ENCODE assay signal across 17 cellular contexts in genomic region chr2:23904692-23905091, GRCh38. TPM values are rescaled to one million over a fixed set of nuclear protein-coding genes. Genes with fewer than 3 reads are reported as not detected.
DNase-seq lines count a peak whose midpoint lies in the region; ATAC-seq and TF ChIP-seq lines count a peak whose summit lies in the region.
"Had no signal": no experiment of that assay in that cellular context is flagged by ENCODE, and none has a peak within 500 bp of the region (broad histone marks: within the 10 kb centered on the region; RNA-seq: fewer than 3 reads in every experiment).

No MANE protein-coding gene starts in this region.

- H3K4me3 Mint-ChIP-seq in MCF 10A (ENCODE audit: unreplicated experiment) = no peak overlapping the region
- H3K4me3 Mint-ChIP-seq in brain = peak overlapping the region in 1 of 5 experiments; percentile 28

- H3K27ac ChIP-seq in breast epithelium (no peak overlapping the region), gastrocnemius medialis (no peak overlapping the region)
- H3K27ac ChIP-seq: RWPE1 had no signal

- H3K36me3 ChIP-seq in breast epithelium (no peaks in the 10 kb centered on the region), gastrocnemius medialis (no peaks in the 10 kb centered on the region)
- H3K36me3 ChIP-seq: transverse colon had no signal

- H3K9me3 ChIP-seq in breast epithelium = no peaks in the 10 kb centered on the region
- H3K9me3 ChIP-seq in gastrocnemius medialis = no peaks in the 10 kb centered on the region
- H3K9me3 ChIP-seq: mucosa of descending colon, transverse colon had no signal

- in situ Hi-C loops in gastrocnemius medialis (cut with MboI; ENCODE audit: low sequenced_read_pairs in 4 of 4) = no loop called here

- H3K27me3 Mint-ChIP-seq in MCF 10A (ENCODE audit: insufficient read depth, unreplicated experiment) (no peaks in the 10 kb centered on the region), brain (no peaks in the 10 kb centered on the region)

- BruUV-seq in MCF 10A (replicated peaks; lab: Mats Ljungman, UMichigan) = no TSS peak

- H3K4me1 ChIP-seq in breast epithelium (no peaks in the 10 kb centered on the region), gastrocnemius medialis (peaks cover 7 to 28% of the 10 kb centered on the region in 2 donors)

- H3K4me3 ChIP-seq in breast epithelium (no peak overlapping the region), fibroblast of villous mesenchyme (ENCODE audit: low read depth, low read length) (no peak overlapping the region), gastrocnemius medialis (no peak overlapping the region)
- H3K4me3 ChIP-seq: mucosa of descending colon, transverse colon had no signal

- H3K4me1 Mint-ChIP-seq in MCF 10A (ENCODE audit: insufficient read depth, unreplicated experiment) (peaks cover 22% of the 10 kb centered on the region), brain (peaks cover 33% of the 10 kb centered on the region)

- no peak for ATAC-seq in gastrocnemius medialis
- ATAC-seq: mucosa of descending colon had no signal

- no peak for TF ChIP-seq CTCF in MCF 10A (IDR thresholded peaks at IDR 0.05; ENCODE audit: unreplicated experiment)
- no peak for TF ChIP-seq CTCF in breast epithelium (IDR thresholded peaks at IDR 0.05)
- TF ChIP-seq CTCF in brain (conservative IDR thresholded peaks at IDR 0.05) = no peak
- no peak for TF ChIP-seq CTCF in fibroblast of villous mesenchyme (IDR thresholded peaks at IDR 0.05; ENCODE audit: insufficient read depth, low read depth, low read length)
- TF ChIP-seq CTCF in gastrocnemius medialis (IDR thresholded peaks at IDR 0.05 in 4 of 5, conservative IDR thresholded peaks at IDR 0.05 in 1 of 5) = no peak

- POLR2A ChIA-PET in MCF 10A (lab: Yijun Ruan, JAX) = interaction anchor here (0.5 to 8.0 kb wide), 3 partner anchors 21 to 173 kb away, joined by 3 to 144 read pairs (median 4); partner anchors contain the start of gene ATAD2B

- H3K36me3 Mint-ChIP-seq in MCF 10A (ENCODE audit: insufficient read depth, unreplicated experiment) (peaks cover 6% of the 10 kb centered on the region), brain (peaks cover 27% of the 10 kb centered on the region)

- no peaks in the 10 kb centered on the region for H3K9me3 Mint-ChIP-seq in MCF 10A (ENCODE audit: unreplicated experiment)
- H3K9me3 Mint-ChIP-seq in brain = peaks cover 0 to 16% (median 5%) of the 10 kb centered on the region in 5 experiments

- TF ChIP-seq POLR2A in breast epithelium (IDR thresholded peaks at IDR 0.05) (no peak), gastrocnemius medialis (IDR thresholded peaks at IDR 0.05) (no peak)

- no peak for DNase-seq in MCF 10A (ENCODE audit: unreplicated experiment)
- no peak for DNase-seq in breast epithelium (ENCODE audit: low spot score in 2 of 2)
- peak; percentile 45 for DNase-seq in fibroblast of villous mesenchyme (ENCODE audit: low read depth)
- DNase-seq in stromal cell of bone marrow (ENCODE audit: low read depth) = peak; percentile 57
- no peak for DNase-seq in NCI-H446 treated with DMSO at 0.1 percent for 48 hours (lab: John Stamatoyannopoulos, UW)
- no peak for DNase-seq in NCI-H82 (lab: John Stamatoyannopoulos, UW)
- no peak for DNase-seq in gastrocnemius medialis
- DNase-seq: 8988T; activated CD4-positive, alpha-beta T cell treated with anti-CD3 and anti-CD28 coated beads for 1 hour; activated naive CD4-positive, alpha-beta T cell treated with anti-CD3 and anti-CD28 coated beads, Interleukin-2, amount 50 U/mL, for 16 hours; central memory CD4-positive, alpha-beta T cell; mucosa of descending colon; NCI-H2081; T-helper 2 cell; transverse colon had no signal

- CTCF ChIA-PET in MCF 10A (lab: Yijun Ruan, JAX) = interaction anchor here (0.9 to 1.0 kb wide), 2 partner anchors 17 to 22 kb away, joined by 3 to 4 read pairs; no protein-coding TSS in a partner anchor

- H3K27me3 ChIP-seq in breast epithelium = no peaks in the 10 kb centered on the region
- no peaks in the 10 kb centered on the region for H3K27me3 ChIP-seq in gastrocnemius medialis
- H3K27me3 ChIP-seq: transverse colon had no signal

- peak overlapping the region; percentile 0 for H3K27ac Mint-ChIP-seq in MCF 10A (ENCODE audit: low read depth, unreplicated experiment)
- peak overlapping the region in 4 of 5 experiments; percentile 26 to 72 (median 64) for H3K27ac Mint-ChIP-seq in brain

- intact Hi-C loops in MCF 10A (cut with micrococcal nuclease) (no loop called here), breast epithelium (cut with DNase I; ENCODE audit: low total_unique reads) (no loop called here), gastrocnemius medialis (cut with DNase I; ENCODE audit: low total_unique reads) (no loop called here)

RNA-seq across cellular contexts. Expression of gene ATAD2B, which starts 22.2 kb away (rescaled TPM):
- 19.6 and 19.7 TPM in 2 replicates for total RNA-seq in MCF 10A (2022)
- 10 to 100 TPM; 22.6 to 48.1 (median 34.4) TPM for total RNA-seq in breast epithelium
- polyA plus RNA-seq in brain (ENCODE audit: insufficient read depth, low read depth, low replicate concordance) = 1.6 TPM
- 12.9 and 16.0 TPM in 2 replicates for total RNA-seq in fibroblast of villous mesenchyme
- total RNA-seq in gastrocnemius medialis = 10 to 100 TPM in 1 of 4 donors, 1 to 10 TPM in 3; 7.3 to 18.1 (median 7.7) TPM

RNA-seq across cellular contexts. Expression of gene UBXN2A, which starts 35.6 kb away (rescaled TPM):
- total RNA-seq in MCF 10A (2022) (13.0 and 13.6 TPM in 2 replicates), breast epithelium (10 to 100 TPM; 13.0 to 22.0 (median 16.4) TPM), fibroblast of villous mesenchyme (9.3 and 18.1 TPM in 2 replicates), gastrocnemius medialis (10 to 100 TPM; 13.7 to 20.8 (median 17.0) TPM)
- 12.1 TPM for polyA plus RNA-seq in brain (ENCODE audit: insufficient read depth, low read depth, low replicate concordance)

Comparison
In these comparisons a context has a peak if more than half of its experiments do, and no peak if none do; other contexts are left out.
1. DNase-seq: peak in fibroblast of villous mesenchyme (single experiment) and stromal cell of bone marrow (single experiment); none in MCF 10A (single experiment), breast epithelium (0 of 2), NCI-H446 treated with DMSO at 0.1 percent for 48 hours (single experiment), NCI-H82 (single experiment) and gastrocnemius medialis (0 of 2).